12 cellular contexts compared by ENCODE assay signal in the genomic region with DNA sequence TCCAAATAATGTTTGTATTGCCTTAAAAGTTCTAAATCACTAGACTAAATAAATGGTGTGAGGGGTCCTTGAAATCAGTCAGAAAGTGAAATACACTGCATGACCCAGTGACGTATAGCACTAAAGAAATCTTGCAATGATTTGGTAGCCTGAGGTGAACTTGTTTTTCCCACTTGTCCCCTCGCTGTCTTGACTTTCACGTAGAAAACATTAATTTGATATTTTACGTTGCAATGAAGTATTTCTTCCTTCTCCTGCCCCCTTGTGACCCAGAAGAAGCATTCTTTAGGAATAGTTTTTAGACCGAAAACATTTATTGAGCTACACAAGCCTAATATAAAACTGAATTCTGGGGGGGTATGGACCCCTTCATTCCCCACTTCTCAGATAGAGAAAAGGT. TPM values are rescaled to one million over a fixed set of nuclear protein-coding genes. Genes with fewer than 3 reads are reported as not detected.
DNase-seq lines count a peak whose midpoint lies in the region; ATAC-seq, FAIRE-seq and TF ChIP-seq lines count a peak whose summit lies in the region.
"Had no signal": no experiment of that assay in that cellular context is flagged by ENCODE, and none has a peak within 500 bp of the region (broad histone marks: within the 10 kb centered on the region; RNA-seq: fewer than 3 reads in every experiment).

No MANE protein-coding gene starts in this region.

- H3K4me3 ChIP-seq in GM06990 (replicated peaks; ENCODE audit: low read depth, low read length) (no peak overlapping the region), pancreas (peak overlapping the region in 2 of 4 donors; percentile 29 to 38)
- H3K4me3 ChIP-seq: PC-9, testis had no signal

- FAIRE-seq in pancreas (lab: Jason Lieb, UNC) = no peak

- H3K4me3 Mint-ChIP-seq in stimulated activated effector memory CD8-positive, alpha-beta T cell treated with anti-CD3 and anti-CD28 coated beads, Interleukin-12 subunit alpha, Interleukin-12 subunit beta, amount 100 ng/mL, for 72 hours = no peak overlapping the region
- H3K4me3 Mint-ChIP-seq: activated naive CD4-positive, alpha-beta T cell treated with anti-CD3 and anti-CD28 coated beads, Interleukin-2, amount 50 U/mL, for 24 hours had no signal

- H3K9me3 Mint-ChIP-seq in stimulated activated effector memory CD8-positive, alpha-beta T cell treated with anti-CD3 and anti-CD28 coated beads, Interleukin-12 subunit alpha, Interleukin-12 subunit beta, amount 100 ng/mL, for 72 hours = no peaks in the 10 kb centered on the region
- H3K9me3 Mint-ChIP-seq: activated naive CD4-positive, alpha-beta T cell treated with anti-CD3 and anti-CD28 coated beads, Interleukin-2, amount 50 U/mL, for 24 hours had no signal

- H3K4me1 ChIP-seq in pancreas = peaks cover 4 to 11% (median 6%) of the 10 kb centered on the region in 3 donors
- H3K4me1 ChIP-seq: testis had no signal

- ATAC-seq in pancreas (peak in 3 of 4 donors; percentile 10 to 21 (median 14)), HG03442 (IDR thresholded peaks at IDR 0.05; ENCODE audit: unreplicated experiment) (no peak)
- no peak for ATAC-seq in stimulated activated effector memory CD8-positive, alpha-beta T cell treated with anti-CD3 and anti-CD28 coated beads, Interleukin-12 subunit alpha, Interleukin-12 subunit beta, amount 100 ng/mL, for 72 hours
- ATAC-seq: right cardiac atrium had no signal

- H3K36me3 ChIP-seq in GM06990 (ENCODE audit: control insufficient read depth, insufficient read depth, low read length) (no peaks in the 10 kb centered on the region), pancreas (no peaks in the 10 kb centered on the region)

- peak overlapping the region; percentile 2 to 82 (median 54) for H3K27ac ChIP-seq in pancreas
- H3K27ac ChIP-seq: PC-9, testis had no signal

- no peaks in the 10 kb centered on the region for H3K27me3 ChIP-seq in GM06990 (replicated peaks; ENCODE audit: control insufficient read depth, insufficient read depth, low read length)
- no peaks in the 10 kb centered on the region for H3K27me3 ChIP-seq in pancreas
- H3K27me3 ChIP-seq: testis had no signal

- no peaks in the 10 kb centered on the region for H3K4me1 Mint-ChIP-seq in stimulated activated effector memory CD8-positive, alpha-beta T cell treated with anti-CD3 and anti-CD28 coated beads, Interleukin-12 subunit alpha, Interleukin-12 subunit beta, amount 100 ng/mL, for 72 hours
- H3K4me1 Mint-ChIP-seq: activated naive CD4-positive, alpha-beta T cell treated with anti-CD3 and anti-CD28 coated beads, Interleukin-2, amount 50 U/mL, for 24 hours had no signal

- H3K9me3 ChIP-seq in pancreas = no peaks in the 10 kb centered on the region
- H3K9me3 ChIP-seq: testis had no signal

- no peak overlapping the region for H3K27ac Mint-ChIP-seq in stimulated activated effector memory CD8-positive, alpha-beta T cell treated with anti-CD3 and anti-CD28 coated beads, Interleukin-12 subunit alpha, Interleukin-12 subunit beta, amount 100 ng/mL, for 72 hours
- H3K27ac Mint-ChIP-seq: activated naive CD4-positive, alpha-beta T cell treated with anti-CD3 and anti-CD28 coated beads, Interleukin-2, amount 50 U/mL, for 24 hours had no signal

- TF ChIP-seq CTCF in GM06990 (IDR thresholded peaks at IDR 0.05; ENCODE audit: insufficient read depth, low read length, poor library complexity, severe bottlenecking) (peak; percentile 24), pancreas (IDR thresholded peaks at IDR 0.05) (peak in 1 of 4 donors; percentile 12)

- DNase-seq in GM06990 (ENCODE audit: extremely low read depth, insufficient read length) (no peak), OCI-M1 (lab: John Stamatoyannopoulos, UW) (peak; percentile 60), fibroblast of gingiva (ENCODE audit: low read depth) (peak; percentile 8), pancreas (no peak), iPS-NIHi7 (ENCODE audit: extremely low spot score) (no peak), UCSD-AML1 (lab: John Stamatoyannopoulos, UW; ENCODE audit: unreplicated experiment) (no peak)
- DNase-seq in stimulated activated effector memory CD8-positive, alpha-beta T cell treated with anti-CD3 and anti-CD28 coated beads, Interleukin-12 subunit alpha, Interleukin-12 subunit beta, amount 100 ng/mL, for 72 hours (ENCODE audit: low spot score in 2 of 2) = no peak
- DNase-seq: PC-9, right cardiac atrium, testis had no signal

- 33% methylated on average over 5 of the region's 5 CpGs for WGBS in pancreas, 2 donors

- no peaks in the 10 kb centered on the region for H3K36me3 Mint-ChIP-seq in stimulated activated effector memory CD8-positive, alpha-beta T cell treated with anti-CD3 and anti-CD28 coated beads, Interleukin-12 subunit alpha, Interleukin-12 subunit beta, amount 100 ng/mL, for 72 hours
- H3K36me3 Mint-ChIP-seq: activated naive CD4-positive, alpha-beta T cell treated with anti-CD3 and anti-CD28 coated beads, Interleukin-2, amount 50 U/mL, for 24 hours had no signal

- intact Hi-C loops in pancreas (cut with DNase I) = no loop called here

RNA-seq across cellular contexts. Expression of a gene that starts 3.7 kb away (rescaled TPM):
- total RNA-seq in pancreas = 1 to 10 TPM; 1.2 to 4.6 (median 2.7) TPM
- polyA plus RNA-seq in pancreas = 1 to 10 TPM in 1 of 2 donors, under 1 TPM in 1; 0.94 to 1.1 TPM
- total RNA-seq: PC-9 had no signal

RNA-seq across cellular contexts. Expression of a gene that starts 44.3 kb away (rescaled TPM):
- 10 to 100 TPM; 31.4 to 53.1 (median 40.6) TPM for total RNA-seq in pancreas
- polyA plus RNA-seq in pancreas = 10 to 100 TPM in 1 of 2 donors, 1 to 10 TPM in 1; 9.1 to 14.6 TPM

RNA-seq across cellular contexts. Expression of a gene that starts 48.3 kb away (rescaled TPM):
- 1,000 to 10,000 TPM in 5 of 6 donors, 100 to 1,000 TPM in 1; 952 to 1,393 (median 1,175) TPM for total RNA-seq in pancreas
- polyA plus RNA-seq in pancreas = 1,000 to 10,000 TPM; 1,500 to 2,346 TPM

RNA-seq across cellular contexts. Expression of a gene that starts 48.4 kb away (rescaled TPM):
- 10 to 100 TPM in 2 of 6 donors, 1 to 10 TPM in 4; 5.9 to 13.1 (median 8.5) TPM for total RNA-seq in pancreas
- polyA plus RNA-seq in pancreas = 10 to 100 TPM; 11.4 to 18.1 TPM

Comparison
In these comparisons a context has a peak if more than half of its experiments do, and no peak if none do; other contexts are left out.
1. DNase-seq: peak in OCI-M1 (single experiment) and fibroblast of gingiva (single experiment); none in GM06990 (single experiment), pancreas (0 of 6), stimulated activated effector memory CD8-positive, alpha-beta T cell treated with anti-CD3 and anti-CD28 coated beads, Interleukin-12 subunit alpha, Interleukin-12 subunit beta, amount 100 ng/mL, for 72 hours (0 of 2), iPS-NIHi7 (single experiment) and UCSD-AML1 (single experiment).
2. ATAC-seq: peak in pancreas (3 of 4); none in stimulated activated effector memory CD8-positive, alpha-beta T cell treated with anti-CD3 and anti-CD28 coated beads, Interleukin-12 subunit alpha, Interleukin-12 subunit beta, amount 100 ng/mL, for 72 hours (single experiment) and HG03442 (single experiment).